ENCODE assay signal across 14 cellular contexts in the genomic region with DNA sequence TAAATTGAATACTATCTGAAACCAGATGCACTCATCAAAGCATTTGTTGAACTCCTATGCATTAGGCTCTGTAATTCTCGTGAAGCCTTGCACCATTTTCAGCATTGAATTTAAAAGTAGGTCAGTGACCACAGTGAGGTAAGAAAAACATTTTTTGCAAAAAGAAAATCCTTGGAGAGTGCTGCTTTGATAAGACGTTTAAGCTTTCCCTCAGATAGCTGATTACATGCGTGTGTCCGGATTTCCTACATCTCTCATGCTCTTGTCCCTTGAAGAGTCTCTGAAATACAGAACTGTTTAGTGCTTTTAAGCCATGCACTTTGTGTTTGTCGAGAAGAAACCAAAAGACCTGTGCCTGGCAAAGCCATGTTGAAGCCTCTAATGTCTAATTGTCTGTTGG.
"Had no signal": no experiment of that assay in that cellular context is flagged by ENCODE, and none has a peak within 500 bp of the region (broad histone marks: within the 10 kb centered on the region; RNA-seq: fewer than 3 reads in every experiment).

No MANE protein-coding gene starts in this region.

- H3K9ac ChIP-seq: parathyroid adenoma had no signal

- H3K27ac Mint-ChIP-seq: activated naive CD4-positive, alpha-beta T cell treated with anti-CD3 and anti-CD28 coated beads, Interleukin-2, amount 10 ng/mL, durations not matched to agents 7 days and 5 days; stimulated activated naive CD8-positive, alpha-beta T cell treated with anti-CD3 and anti-CD28 coated beads, Interleukin-15, amount 100 ng/mL, for 72 hours had no signal

- H3K4me3 Mint-ChIP-seq: activated naive CD4-positive, alpha-beta T cell treated with anti-CD3 and anti-CD28 coated beads, Interleukin-2, amount 10 ng/mL, durations not matched to agents 7 days and 5 days; stimulated activated naive CD8-positive, alpha-beta T cell treated with anti-CD3 and anti-CD28 coated beads, Interleukin-15, amount 100 ng/mL, for 72 hours had no signal

- H3K4me3 ChIP-seq: lower lobe of right lung, sigmoid colon, tibial nerve, vagina had no signal

- H3K9me3 Mint-ChIP-seq: activated naive CD4-positive, alpha-beta T cell treated with anti-CD3 and anti-CD28 coated beads, Interleukin-2, amount 10 ng/mL, durations not matched to agents 7 days and 5 days; stimulated activated naive CD8-positive, alpha-beta T cell treated with anti-CD3 and anti-CD28 coated beads, Interleukin-15, amount 100 ng/mL, for 72 hours had no signal

- H3K36me3 ChIP-seq: lower lobe of right lung, sigmoid colon, tibial nerve, vagina had no signal

- H2AFZ ChIP-seq: parathyroid adenoma had no signal

- H3K27ac ChIP-seq: lower lobe of right lung, parathyroid adenoma, sigmoid colon, vagina had no signal

- H3K4me1 Mint-ChIP-seq: activated naive CD4-positive, alpha-beta T cell treated with anti-CD3 and anti-CD28 coated beads, Interleukin-2, amount 10 ng/mL, durations not matched to agents 7 days and 5 days; stimulated activated naive CD8-positive, alpha-beta T cell treated with anti-CD3 and anti-CD28 coated beads, Interleukin-15, amount 100 ng/mL, for 72 hours had no signal

- H3K36me3 Mint-ChIP-seq: activated naive CD4-positive, alpha-beta T cell treated with anti-CD3 and anti-CD28 coated beads, Interleukin-2, amount 10 ng/mL, durations not matched to agents 7 days and 5 days had no signal

- H3K27me3 ChIP-seq: sigmoid colon, tibial nerve, vagina had no signal

- ATAC-seq: left colon; lower lobe of right lung; stimulated activated naive CD8-positive, alpha-beta T cell treated with anti-CD3 and anti-CD28 coated beads, Interleukin-15, amount 100 ng/mL, for 72 hours had no signal

- DNase-seq: activated CD4-positive, alpha-beta T cell treated with anti-CD3 and anti-CD28 coated beads, Interleukin-2, amount 50 U/mL, for 4 hours; activated CD4-positive, CD25-positive, alpha-beta regulatory T cell treated with anti-CD3 and anti-CD28 coated beads, Interleukin-2, amount 50 U/mL, for 72 hours; activated naive CD4-positive, alpha-beta T cell treated with anti-CD3 and anti-CD28 coated beads, Interleukin-2, amount 10 ng/mL, durations not matched to agents 7 days and 5 days; cortex of kidney; effector CD8-positive, alpha-beta T cell; foreskin fibroblast; left colon; lower lobe of right lung; sigmoid colon; stimulated activated CD4-positive, alpha-beta T cell treated with anti-CD3 and anti-CD28 coated beads, Interleukin-1b, Interleukin-23, amount 100 ng/mL, for 48 hours; stimulated activated naive CD8-positive, alpha-beta T cell treated with anti-CD3 and anti-CD28 coated beads, Interleukin-15, amount 100 ng/mL, for 72 hours had no signal

- H3K27me3 Mint-ChIP-seq: activated naive CD4-positive, alpha-beta T cell treated with anti-CD3 and anti-CD28 coated beads, Interleukin-2, amount 10 ng/mL, durations not matched to agents 7 days and 5 days had no signal
